ENCODE assay signal across 10 cellular contexts in genomic region chr18:48222118-48222517, GRCh38.
DNase-seq lines count a peak whose midpoint lies in the region; ATAC-seq and TF ChIP-seq lines count a peak whose summit lies in the region.
"Had no signal": no experiment of that assay in that cellular context is flagged by ENCODE, and none has a peak within 500 bp of the region (broad histone marks: within the 10 kb centered on the region; RNA-seq: fewer than 3 reads in every experiment).

No MANE protein-coding gene starts in this region.

- H3K36me3 Mint-ChIP-seq in activated CD4-positive, alpha-beta T cell treated with anti-CD3 and anti-CD28 coated beads, Interleukin-2, amount 10 ng/mL, durations not matched to agents 7 days and 5 days (ENCODE audit: low read depth), result no peaks in the 10 kb centered on the region
- H3K36me3 Mint-ChIP-seq in endodermal cell (ENCODE audit: low read depth), result no peaks in the 10 kb centered on the region

- DNase-seq in activated CD4-positive, alpha-beta T cell treated with anti-CD3 and anti-CD28 coated beads, Interleukin-2, amount 10 ng/mL, durations not matched to agents 7 days and 5 days, result peak; percentile 49
- DNase-seq in activated CD4-positive, alpha-beta T cell treated with anti-CD3 and anti-CD28 coated beads for 4 hours, result no peak
- DNase-seq in SHP77 (lab: John Stamatoyannopoulos, UW), result peak; percentile 96 to 98
- peak; percentile 35 to 81 for DNase-seq in cardiac muscle cell (ENCODE audit: low read depth in 1 of 2, low spot score in 1 of 2)
- no peak for DNase-seq in globus pallidus (ENCODE audit: low spot score)
- DNase-seq in endodermal cell, result no peak

- no peak overlapping the region for H3K4me3 Mint-ChIP-seq in activated CD4-positive, alpha-beta T cell treated with anti-CD3 and anti-CD28 coated beads, Interleukin-2, amount 10 ng/mL, durations not matched to agents 7 days and 5 days
- H3K4me3 Mint-ChIP-seq in endodermal cell, result no peak overlapping the region
- H3K4me3 Mint-ChIP-seq: B cell had no signal

- H3K4me1 ChIP-seq in Loucy (ENCODE audit: insufficient read depth, low read length, poor library complexity, severe bottlenecking) (peaks cover 27% of the 10 kb centered on the region), cardiac muscle cell (ENCODE audit: low read depth) (no peaks in the 10 kb centered on the region), endodermal cell (ENCODE audit: control insufficient read depth, insufficient read depth, low read length) (no peaks in the 10 kb centered on the region)

- no peaks in the 10 kb centered on the region for H3K27me3 ChIP-seq in Loucy (ENCODE audit: insufficient read depth, low read length, poor library complexity, severe bottlenecking)
- no peaks in the 10 kb centered on the region for H3K27me3 ChIP-seq in cardiac muscle cell
- peaks cover 20% of the 10 kb centered on the region for H3K27me3 ChIP-seq in endodermal cell (ENCODE audit: control insufficient read depth, insufficient read depth, low read length, poor library complexity, severe bottlenecking)

- H3K27me3 Mint-ChIP-seq in activated CD4-positive, alpha-beta T cell treated with anti-CD3 and anti-CD28 coated beads, Interleukin-2, amount 10 ng/mL, durations not matched to agents 7 days and 5 days, result no peaks in the 10 kb centered on the region
- H3K27me3 Mint-ChIP-seq in endodermal cell (ENCODE audit: insufficient read depth), result peaks cover 3% of the 10 kb centered on the region

- no peak for ATAC-seq in GM19023 (IDR thresholded peaks at IDR 0.05; ENCODE audit: unreplicated experiment)

- CTCF ChIA-PET in activated CD4-positive, alpha-beta T cell treated with anti-CD3 and anti-CD28 coated beads, Interleukin-2, amount 10 ng/mL, durations not matched to agents 7 days and 5 days (lab: Charles Lee), result interaction anchor here (1.9 kb wide), 1 partner anchor 223 kb away, joined by 5 read pairs; no protein-coding TSS in a partner anchor

- 83% methylated on average over 4 of the region's 4 CpGs; no CpG with 5 or more reads in 1 of the 2 experiments for WGBS in endodermal cell (ENCODE audit: insufficient coverage in 1 of 2, insufficient read length in 1 of 2), 2 experiments

- no peaks in the 10 kb centered on the region for H3K9me2 ChIP-seq in Loucy (replicated peaks; ENCODE audit: low read depth, low read length)

- POLR2A ChIA-PET in activated CD4-positive, alpha-beta T cell treated with anti-CD3 and anti-CD28 coated beads, Interleukin-2, amount 10 ng/mL, durations not matched to agents 7 days and 5 days (lab: Charles Lee), result no interaction called here

- TF ChIP-seq CTCF in Loucy (conservative IDR thresholded peaks at IDR 0.05; ENCODE audit: low read length) (no peak), cardiac muscle cell (IDR thresholded peaks at IDR 0.05; ENCODE audit: low read depth, low read length) (no peak), endodermal cell (conservative IDR thresholded peaks at IDR 0.05) (no peak)

- H3F3A ChIP-seq in Loucy (ENCODE audit: low read depth), result no peaks in the 10 kb centered on the region

- no peak overlapping the region for H3K27ac ChIP-seq in cardiac muscle cell
- H3K27ac ChIP-seq in endodermal cell (ENCODE audit: low read depth, low read length), result no peak overlapping the region
- H3K27ac ChIP-seq: SK-N-MC had no signal

- H3K4me3 ChIP-seq in Loucy (ENCODE audit: low read length, poor library complexity, severe bottlenecking), result peak overlapping the region; percentile 21
- no peak overlapping the region for H3K4me3 ChIP-seq in cardiac muscle cell
- no peak overlapping the region for H3K4me3 ChIP-seq in endodermal cell (ENCODE audit: low read length)
- H3K4me3 ChIP-seq: SK-N-MC had no signal

- no peaks in the 10 kb centered on the region for H3K79me2 ChIP-seq in Loucy (ENCODE audit: insufficient read depth, low read length)

- H3K4me1 Mint-ChIP-seq in activated CD4-positive, alpha-beta T cell treated with anti-CD3 and anti-CD28 coated beads, Interleukin-2, amount 10 ng/mL, durations not matched to agents 7 days and 5 days, result peaks cover 26% of the 10 kb centered on the region
- peaks cover 4% of the 10 kb centered on the region for H3K4me1 Mint-ChIP-seq in endodermal cell
- H3K4me1 Mint-ChIP-seq: B cell had no signal

- no peaks in the 10 kb centered on the region for H4K20me1 ChIP-seq in Loucy (ENCODE audit: insufficient read depth, low read length, poor library complexity, severe bottlenecking)

- H3K9me3 ChIP-seq in Loucy (ENCODE audit: insufficient read depth, low read depth, low read length), result no peaks in the 10 kb centered on the region
- no peaks in the 10 kb centered on the region for H3K9me3 ChIP-seq in cardiac muscle cell (ENCODE audit: low read depth)
- H3K9me3 ChIP-seq in endodermal cell (ENCODE audit: control insufficient read depth, low read length), result no peaks in the 10 kb centered on the region

- no peak overlapping the region for H3K27ac Mint-ChIP-seq in activated CD4-positive, alpha-beta T cell treated with anti-CD3 and anti-CD28 coated beads, Interleukin-2, amount 10 ng/mL, durations not matched to agents 7 days and 5 days
- H3K27ac Mint-ChIP-seq in endodermal cell, result no peak overlapping the region
- H3K27ac Mint-ChIP-seq: B cell had no signal

- no peak overlapping the region for H3K9ac ChIP-seq in Loucy (ENCODE audit: low read depth, low read length, poor library complexity, severe bottlenecking)
- no peak overlapping the region for H3K9ac ChIP-seq in endodermal cell (ENCODE audit: extremely low read depth, low read length, poor library complexity, severe bottlenecking)

- H3K36me3 ChIP-seq in Loucy (ENCODE audit: insufficient read depth, low read length) (no peaks in the 10 kb centered on the region), cardiac muscle cell (no peaks in the 10 kb centered on the region), endodermal cell (ENCODE audit: control insufficient read depth, insufficient read depth, low read length) (no peaks in the 10 kb centered on the region)

- no peak overlapping the region; the same call in 1 of the 2 replicates for H2AFZ ChIP-seq in Loucy (ENCODE audit: low read length)

- no peaks in the 10 kb centered on the region for H3K9me3 Mint-ChIP-seq in activated CD4-positive, alpha-beta T cell treated with anti-CD3 and anti-CD28 coated beads, Interleukin-2, amount 10 ng/mL, durations not matched to agents 7 days and 5 days
- H3K9me3 Mint-ChIP-seq in endodermal cell, result no peaks in the 10 kb centered on the region

- H3K4me2 ChIP-seq in Loucy (ENCODE audit: low read depth, low read length, poor library complexity, severe bottlenecking), result peak overlapping the region; percentile 56

Comparison
In these comparisons a context has a peak if more than half of its experiments do, and no peak if none do; other contexts are left out.
1. DNase-seq: peak in activated CD4-positive, alpha-beta T cell treated with anti-CD3 and anti-CD28 coated beads, Interleukin-2, amount 10 ng/mL, durations not matched to agents 7 days and 5 days (single experiment), SHP77 (2 of 2) and cardiac muscle cell (2 of 2); none in activated CD4-positive, alpha-beta T cell treated with anti-CD3 and anti-CD28 coated beads for 4 hours (0 of 2), globus pallidus (single experiment) and endodermal cell (single experiment).